ENCODE assay signal across 8 cellular contexts in genomic region chr15:37134699-37135131, GRCh38. TPM values are rescaled to one million over a fixed set of nuclear protein-coding genes. Genes with fewer than 3 reads are reported as not detected.
DNase-seq lines count a peak whose midpoint lies in the region; ATAC-seq and TF ChIP-seq lines count a peak whose summit lies in the region.

No MANE protein-coding gene starts in this region.

- no peak overlapping the region for H3K4me3 ChIP-seq in Caco-2 (ENCODE audit: low read depth, low read length)

- BruUV-seq in Caco-2 (replicated peaks; lab: Mats Ljungman, UMichigan), result no TSS peak

- TF ChIP-seq CTCF in Caco-2 (IDR thresholded peaks at IDR 0.05; ENCODE audit: insufficient read depth in 1 of 2, low read depth in 1 of 2, low read length in 1 of 2, severe bottlenecking in 1 of 2, unreplicated experiment in 1 of 2), result peak; percentile 51 to 67

- H3K4me1 Mint-ChIP-seq in Caco-2 (ENCODE audit: low read depth, unreplicated experiment), result peaks cover 15% of the 10 kb centered on the region

- H3K4me1 ChIP-seq in Caco-2, result peaks cover 12% of the 10 kb centered on the region; the same call in 1 of the 2 replicates

- H3K27me3 ChIP-seq in Caco-2 (replicated peaks; ENCODE audit: control insufficient read depth, insufficient read depth, low read length), result no peaks in the 10 kb centered on the region

- H3K9me3 Mint-ChIP-seq in Caco-2 (ENCODE audit: unreplicated experiment), result no peaks in the 10 kb centered on the region

- CTCF ChIA-PET in Caco-2 (lab: Charles Lee), result no interaction called here

- H3K4me3 Mint-ChIP-seq in Caco-2 (ENCODE audit: unreplicated experiment), result no peak overlapping the region

- H3K27ac Mint-ChIP-seq in Caco-2 (ENCODE audit: unreplicated experiment), result no peak overlapping the region

- no peaks in the 10 kb centered on the region for H3K36me3 ChIP-seq in Caco-2 (ENCODE audit: control insufficient read depth, insufficient read depth, low read length)

- no peaks in the 10 kb centered on the region for H3K27me3 Mint-ChIP-seq in Caco-2 (ENCODE audit: insufficient read depth, unreplicated experiment)

- DNase-seq in Caco-2, result peak in 1 of 2 experiments; percentile 43
- peak; percentile 9 for DNase-seq in germinal center (ENCODE audit: low spot score)
- DNase-seq in stromal cell of bone marrow (ENCODE audit: low read depth), result peak; percentile 29
- no peak for DNase-seq in NCI-H187 treated with DMSO at 0.1 percent for 48 hours (lab: John Stamatoyannopoulos, UW)

- POLR2A ChIA-PET in Caco-2 (lab: Charles Lee), result interaction anchor here (0.5 kb wide), 1 partner anchor 26 kb away, joined by 5 read pairs; no protein-coding TSS in a partner anchor

- H3K36me3 Mint-ChIP-seq in Caco-2 (ENCODE audit: insufficient read depth, unreplicated experiment), result no peaks in the 10 kb centered on the region

- intact Hi-C loops in Caco-2 (cut with micrococcal nuclease; ENCODE audit: unreplicated experiment), result loop anchor here (1.0 to 10.0 kb wide), 4 partner anchors 160 to 750 kb away; no protein-coding TSS in a partner anchor

- ATAC-seq in HG02642 (IDR thresholded peaks at IDR 0.05; ENCODE audit: poor library complexity, unreplicated experiment) (peak; percentile 56), SK-N-SH treated with all-trans-retinoic acid at 6 μM for 48 hours (peak; percentile 58), GM18870 (IDR thresholded peaks at IDR 0.05; ENCODE audit: unreplicated experiment) (no peak), HG03565 (IDR thresholded peaks at IDR 0.05; ENCODE audit: unreplicated experiment) (no peak)

- no peaks in the 10 kb centered on the region for H3K9me3 ChIP-seq in Caco-2

TF ChIP-seq in SK-N-SH treated with all-trans-retinoic acid at 6 μM for 48 hours, 23 proteins besides CTCF, POLR2A, EP300 and RAD21:
- no peak for TF ChIP-seq ARNTL (CRISPR knock-in tag; IDR thresholded peaks at IDR 0.05; ENCODE audit: borderline replicate concordance, low read depth)
- TF ChIP-seq SNAI2 (CRISPR knock-in tag; IDR thresholded peaks at IDR 0.05), result no peak
- no peak for TF ChIP-seq BACH2 (CRISPR knock-in tag; IDR thresholded peaks at IDR 0.05; ENCODE audit: borderline replicate concordance)
- no peak for TF ChIP-seq TCF4 (CRISPR knock-in tag; IDR thresholded peaks at IDR 0.05; ENCODE audit: borderline replicate concordance)
- no peak for TF ChIP-seq ESRRG (CRISPR knock-in tag; IDR thresholded peaks at IDR 0.05)
- no peak for TF ChIP-seq PPARA (CRISPR knock-in tag; IDR thresholded peaks at IDR 0.05; ENCODE audit: borderline replicate concordance)
- TF ChIP-seq RARB (CRISPR knock-in tag; IDR thresholded peaks at IDR 0.05), result no peak
- no peak for TF ChIP-seq ZNF565 (CRISPR knock-in tag; conservative IDR thresholded peaks at IDR 0.05; ENCODE audit: low read depth)
- TF ChIP-seq GLIS3 (CRISPR knock-in tag; IDR thresholded peaks at IDR 0.05), result no peak
- TF ChIP-seq POU6F1 (CRISPR knock-in tag; IDR thresholded peaks at IDR 0.05; ENCODE audit: borderline replicate concordance, low read depth), result no peak
- TF ChIP-seq PATZ1 (CRISPR knock-in tag; IDR thresholded peaks at IDR 0.05; ENCODE audit: borderline replicate concordance), result no peak
- no peak for TF ChIP-seq ZC3H10 (CRISPR knock-in tag; IDR thresholded peaks at IDR 0.05)
- TF ChIP-seq ZNF70 (CRISPR knock-in tag; IDR thresholded peaks at IDR 0.05), result no peak
- no peak for TF ChIP-seq OSR1 (CRISPR knock-in tag; IDR thresholded peaks at IDR 0.05)
- no peak for TF ChIP-seq ISL1 (CRISPR knock-in tag; IDR thresholded peaks at IDR 0.05)
- no peak for TF ChIP-seq ZFP30 (CRISPR knock-in tag; IDR thresholded peaks at IDR 0.05)
- TF ChIP-seq TOX (CRISPR knock-in tag; IDR thresholded peaks at IDR 0.05; ENCODE audit: borderline replicate concordance), result no peak
- no peak for TF ChIP-seq TSHZ2 (CRISPR knock-in tag; IDR thresholded peaks at IDR 0.05)

RNA-seq across cellular contexts. Expression of gene MEIS2, which starts 34.4 kb away (rescaled TPM):
- total RNA-seq in Caco-2 (2022), result 28.5 and 28.7 TPM in 2 replicates

Comparison
In these comparisons a context has a peak if more than half of its experiments do, and no peak if none do; other contexts are left out.
1. ATAC-seq: peak in HG02642 (single experiment) and SK-N-SH treated with all-trans-retinoic acid at 6 μM for 48 hours (single experiment); none in GM18870 (single experiment) and HG03565 (single experiment).